In genomic region chr7:55375237-55375636, GRCh38 we compare ENCODE assay signal across 25 cellular contexts.
"Had no signal": no experiment of that assay in that cellular context is flagged by ENCODE, and none has a peak within 500 bp of the region (broad histone marks: within the 10 kb centered on the region; RNA-seq: fewer than 3 reads in every experiment).

No MANE protein-coding gene starts in this region.

- H3K4me2 ChIP-seq: KMS-11 had no signal

- DNase-seq: activated CD4-positive, alpha-beta memory T cell treated with anti-CD3 and anti-CD28 coated beads for 36 hours; activated CD4-positive, alpha-beta T cell treated with anti-CD3 and anti-CD28 coated beads, Interleukin-2, amount 10 ng/mL, durations not matched to agents 7 days and 5 days; activated CD4-positive, CD25-positive, alpha-beta regulatory T cell; activated CD8-positive, alpha-beta memory T cell treated with anti-CD3 and anti-CD28 coated beads for 24 hours; activated gamma-delta T cell; activated naive CD4-positive, alpha-beta T cell treated with anti-CD3 and anti-CD28 coated beads for 36 hours; activated T-cell treated with anti-CD3 and anti-CD28 coated beads, Interleukin-2, amount 50 U/mL, for 48 hours; amygdala; brain microvascular endothelial cell; MV-4-11; NCI-H1092 treated with DMSO at 0.1 percent for 48 hours; NCI-H1417 treated with DMSO at 0.1 percent for 48 hours; NCI-H1694 treated with DMSO at 0.1 percent for 48 hours; NCI-H2029 treated with DMSO at 0.1 percent for 48 hours; NCI-H345; NCI-H510A; NCI-H526 treated with DMSO at 0.1 percent for 48 hours; Right ventricle myocardium superior; T-cell; T-helper 2 cell; T1000 had no signal

- H3K36me3 ChIP-seq: brain microvascular endothelial cell, cardiac muscle cell, SJSA1 had no signal

- H3K4me1 ChIP-seq: SJSA1 had no signal

- H3K4me3 ChIP-seq: cardiac muscle cell, SJSA1 had no signal

- H3K9ac ChIP-seq: KMS-11 had no signal

- H3K9me3 ChIP-seq: SJSA1 had no signal

- H3K27me3 ChIP-seq: brain microvascular endothelial cell, cardiac muscle cell, SJSA1 had no signal

- H3K27ac ChIP-seq: brain microvascular endothelial cell, cardiac muscle cell, KMS-11, RWPE1, SJSA1 had no signal
